In the genomic region with DNA sequence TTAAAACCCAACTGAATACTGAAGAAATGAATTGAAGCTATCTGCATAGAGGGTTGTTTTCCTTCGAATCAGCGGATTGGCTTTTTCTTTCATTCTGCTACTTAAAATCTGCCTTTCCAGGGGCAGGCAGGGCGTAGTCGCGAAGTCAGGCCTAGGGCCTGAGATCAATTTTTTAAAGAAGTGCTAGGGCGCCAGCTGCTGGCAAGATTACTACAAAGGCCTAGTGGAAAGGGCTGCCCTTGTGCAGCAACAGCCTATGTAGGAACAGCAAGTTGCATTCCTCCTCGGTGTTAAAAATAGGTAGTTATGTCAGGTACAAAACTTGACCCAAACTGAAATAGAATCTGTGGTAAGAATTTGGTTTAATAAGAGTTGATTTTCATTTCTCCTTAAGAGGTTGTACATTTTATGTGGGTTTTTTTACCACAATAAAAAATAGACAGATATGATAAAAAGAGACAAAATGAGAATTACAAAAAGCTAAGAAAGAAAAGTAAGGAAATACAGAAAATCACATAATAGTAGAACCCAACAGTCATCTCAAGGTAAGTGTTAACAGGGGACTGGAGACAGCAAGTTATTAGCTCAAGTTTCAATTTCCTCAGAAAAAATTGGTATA, we compare ENCODE assay signal across 9 cellular contexts. TPM values are rescaled to one million over a fixed set of nuclear protein-coding genes. Genes with fewer than 3 reads are reported as not detected.
A peak's percentile ranks its signal among the peaks of the same experiment; 100 is the strongest.
DNase-seq lines count a peak whose midpoint lies in the region; ATAC-seq, FAIRE-seq and TF ChIP-seq lines count a peak whose summit lies in the region.
"Had no signal": no experiment of that assay in that cellular context is flagged by ENCODE, and none has a peak within 500 bp of the region (broad histone marks: within the 10 kb centered on the region; RNA-seq: fewer than 3 reads in every experiment).

No MANE protein-coding gene starts in this region.

- TF ChIP-seq CTCF in PC-3 (conservative IDR thresholded peaks at IDR 0.05; ENCODE audit: low read depth, low read length), result peak; percentile 70
- TF ChIP-seq CTCF in epithelial cell of esophagus (IDR thresholded peaks at IDR 0.05; ENCODE audit: insufficient read depth, low read depth, low read length, missing control alignments), result peak; percentile 61
- no peak for TF ChIP-seq CTCF in pancreas (IDR thresholded peaks at IDR 0.05)

- H2AFZ ChIP-seq in PC-3 (ENCODE audit: low read length), result 0 out of 2 replicates have a peak overlapping the region, but pooled peaks have one; percentile 21

- POLR2A ChIA-PET in PC-3 (lab: Charles Lee; ENCODE audit: unreplicated experiment), result no interaction called here

- no peaks in the 10 kb centered on the region for H3K4me1 ChIP-seq in PC-3 (ENCODE audit: insufficient read depth, low read length)
- no peaks in the 10 kb centered on the region for H3K4me1 ChIP-seq in pancreas
- H3K4me1 ChIP-seq: psoas muscle had no signal

- CTCF ChIA-PET in PC-3 (lab: Charles Lee), result interaction anchor here (1.0 kb wide), 1 partner anchor 636 kb away, joined by 3 read pairs; no protein-coding TSS in a partner anchor

- no peaks in the 10 kb centered on the region for H3K27me3 ChIP-seq in PC-3 (ENCODE audit: low read length)
- H3K27me3 ChIP-seq in pancreas, result no peaks in the 10 kb centered on the region

- ATAC-seq in HG02884 (IDR thresholded peaks at IDR 0.05; ENCODE audit: unreplicated experiment), result peak; percentile 87
- peak; percentile 88 for ATAC-seq in PC-3
- peak; percentile 66 to 93 (median 88) for ATAC-seq in pancreas

- no peaks in the 10 kb centered on the region for H3K9me2 ChIP-seq in PC-3 (replicated peaks; ENCODE audit: low read length)

- H3K36me3 ChIP-seq in PC-3 (ENCODE audit: low read depth, low read length) (no peaks in the 10 kb centered on the region), pancreas (no peaks in the 10 kb centered on the region)

- H3K9ac ChIP-seq in PC-3 (ENCODE audit: low read length), result no peak overlapping the region

- DNase-seq in ELF-1 (ENCODE audit: low read depth, low spot score) (peak; percentile 85), PC-3 (peak; percentile 59), epithelial cell of esophagus (ENCODE audit: low read depth) (peak; percentile 56), pancreas (peak in 4 of 6 donors; percentile 28 to 66 (median 50)), NCI-H187 treated with DMSO at 0.1 percent for 48 hours (lab: John Stamatoyannopoulos, UW) (no peak), GM19240 (ENCODE audit: insufficient read length, low spot score) (no peak), middle frontal gyrus (ENCODE audit: extremely low spot score, low spot score) (no peak)
- DNase-seq: psoas muscle had no signal

- WGBS in pancreas, 2 donors, result 21 to 25% methylated on average over 7 of the region's 7 CpGs

- H3K4me2 ChIP-seq in PC-3 (ENCODE audit: low read length), result no peak overlapping the region

- H3F3A ChIP-seq in PC-3 (ENCODE audit: low read length, unreplicated experiment), result no peaks in the 10 kb centered on the region

- BruUV-seq in PC-3 (replicated peaks; lab: Mats Ljungman, UMichigan), result no TSS peak

- no peak for FAIRE-seq in pancreas (lab: Jason Lieb, UNC)

- H3K4me3 ChIP-seq in PC-3 (ENCODE audit: low read length) (no peak overlapping the region), epithelial cell of esophagus (ENCODE audit: low read length) (no peak overlapping the region), pancreas (no peak overlapping the region)
- H3K4me3 ChIP-seq: psoas muscle had no signal

- H4K20me1 ChIP-seq in PC-3 (ENCODE audit: low read length), result no peaks in the 10 kb centered on the region

- H3K27ac ChIP-seq in PC-3 (ENCODE audit: low read length), result no peak overlapping the region
- H3K27ac ChIP-seq in pancreas, result no peak overlapping the region
- H3K27ac ChIP-seq: psoas muscle had no signal

- H3K9me3 ChIP-seq in PC-3 (ENCODE audit: low read length) (no peaks in the 10 kb centered on the region), pancreas (no peaks in the 10 kb centered on the region)
- H3K9me3 ChIP-seq: psoas muscle had no signal

- intact Hi-C loops in PC-3 (cut with micrococcal nuclease), result no loop called here
- intact Hi-C loops in pancreas (cut with DNase I), result no loop called here

- H3K79me2 ChIP-seq in PC-3 (ENCODE audit: low read length), result no peaks in the 10 kb centered on the region

RNA-seq across cellular contexts. Expression of gene URAD, which starts 9.5 kb away (rescaled TPM):
- not detected in 2 replicates for total RNA-seq in PC-3 (2014; rRNA removed)
- total RNA-seq in pancreas, result not detected
- under 1 TPM in 1 of 2 donors, not detected in 1; 0.31 TPM for polyA plus RNA-seq in pancreas
- total RNA-seq: psoas muscle had no signal
- polyA plus RNA-seq: psoas muscle had no signal

RNA-seq across cellular contexts. Expression of gene CDX2, which starts 28.9 kb away (rescaled TPM):
- total RNA-seq in PC-3 (2014; rRNA removed) (0.62 TPM in 1 of 2 replicates, not detected in the other), pancreas (1 to 10 TPM; 2.8 to 6.0 (median 4.8) TPM)
- 1 to 10 TPM; 3.5 to 6.9 TPM for polyA plus RNA-seq in pancreas
- total RNA-seq: psoas muscle had no signal

Comparison
In these comparisons a context has a peak if more than half of its experiments do, and no peak if none do; other contexts are left out.
1. DNase-seq: peak in ELF-1 (single experiment), PC-3 (single experiment), epithelial cell of esophagus (single experiment) and pancreas (4 of 6); none in NCI-H187 treated with DMSO at 0.1 percent for 48 hours (single experiment), GM19240 (single experiment) and middle frontal gyrus (single experiment).
2. CTCF ChIP-seq: peak in PC-3 (single experiment) and epithelial cell of esophagus (single experiment); none in pancreas (0 of 4).
3. Peak in every context shown above with its lines, with median percentiles within 50 percentile points of each other: ATAC-seq.